22 cellular contexts compared by ENCODE assay signal in genomic region chr11:36162909-36163434, GRCh38.
DNase-seq lines count a peak whose midpoint lies in the region; ATAC-seq, FAIRE-seq and TF ChIP-seq lines count a peak whose summit lies in the region.
"Had no signal": no experiment of that assay in that cellular context is flagged by ENCODE, and none has a peak within 500 bp of the region (broad histone marks: within the 10 kb centered on the region; RNA-seq: fewer than 3 reads in every experiment).

No MANE protein-coding gene starts in this region.

- TF ChIP-seq CTCF in endothelial cell of umbilical vein (IDR thresholded peaks at IDR 0.05; ENCODE audit: extremely low read depth in 1 of 2, insufficient read depth in 1 of 2, low read depth in 1 of 2, low read length in 2 of 2) (no peak), neural progenitor cell (IDR thresholded peaks at IDR 0.05) (no peak)

- H3K4me3 Mint-ChIP-seq in neural progenitor cell, result peak overlapping the region; percentile 12
- H3K4me3 Mint-ChIP-seq: B cell; central memory CD8-positive, alpha-beta T cell; natural killer cell treated with Interleukin-12 subunit alpha and Interleukin-12 subunit beta and Interleukin-15 and Interleukin-18, amount 100 ng/mL, for 72 hours; T-cell had no signal

- POLR2A ChIA-PET in endothelial cell of umbilical vein (lab: Charles Lee), result no interaction called here

- no TSS peak for BruUV-seq in endothelial cell of umbilical vein (replicated peaks; lab: Mats Ljungman, UMichigan)

- H2AFZ ChIP-seq in endothelial cell of umbilical vein (ENCODE audit: low read depth, low read length) (no peak overlapping the region), neural progenitor cell (replicated peaks) (no peak overlapping the region), GM23248 (no peak overlapping the region)

- no peak for FAIRE-seq in endothelial cell of umbilical vein (lab: Jason Lieb, UNC)
- FAIRE-seq: H54 had no signal

- intact Hi-C loops in endothelial cell of umbilical vein (cut with micrococcal nuclease), result no loop called here

- no peak for TF ChIP-seq POLR2A in endothelial cell of umbilical vein (IDR thresholded peaks at IDR 0.05; ENCODE audit: low read depth, low read length)

- H3K79me2 ChIP-seq in endothelial cell of umbilical vein (ENCODE audit: control insufficient read depth, insufficient read depth, low read length) (no peaks in the 10 kb centered on the region), neural progenitor cell (ENCODE audit: low read depth) (no peaks in the 10 kb centered on the region), GM23248 (ENCODE audit: insufficient read depth) (no peaks in the 10 kb centered on the region)

- peaks cover 30% of the 10 kb centered on the region for H3K4me1 Mint-ChIP-seq in neural progenitor cell
- H3K4me1 Mint-ChIP-seq: B cell; central memory CD8-positive, alpha-beta T cell; T-cell had no signal

- H3K4me2 ChIP-seq in endothelial cell of umbilical vein (ENCODE audit: insufficient read depth, low read length) (no peak overlapping the region), neural progenitor cell (no peak overlapping the region), GM23248 (ENCODE audit: unreplicated experiment) (no peak overlapping the region)

- H3K9me3 ChIP-seq in endothelial cell of umbilical vein (replicated peaks; ENCODE audit: control insufficient read depth, insufficient read depth, low read length), result no peaks in the 10 kb centered on the region
- no peaks in the 10 kb centered on the region for H3K9me3 ChIP-seq in neural progenitor cell (ENCODE audit: low read depth)
- H3K9me3 ChIP-seq in GM23248 (ENCODE audit: low read depth), result no peaks in the 10 kb centered on the region
- H3K9me3 ChIP-seq: prostate gland, spleen had no signal

- CTCF ChIA-PET in endothelial cell of umbilical vein (lab: Charles Lee), result interaction anchor here (0.9 to 2.3 kb wide), 6 partner anchors 11 to 341 kb away, joined by 3 to 14 read pairs (median 6); no protein-coding TSS in a partner anchor

- H3K9ac ChIP-seq in endothelial cell of umbilical vein (replicated peaks; ENCODE audit: extremely low read depth, insufficient read depth, low read length), result no peak overlapping the region
- H3K9ac ChIP-seq in neural progenitor cell, result no peak overlapping the region
- no peak overlapping the region for H3K9ac ChIP-seq in GM23248

- peak overlapping the region; percentile 12 for H3K27ac Mint-ChIP-seq in neural progenitor cell
- H3K27ac Mint-ChIP-seq: B cell; natural killer cell treated with Interleukin-12 subunit alpha and Interleukin-12 subunit beta and Interleukin-15 and Interleukin-18, amount 100 ng/mL, for 72 hours; T-cell had no signal

- H3K27ac ChIP-seq in endothelial cell of umbilical vein (ENCODE audit: insufficient read depth, low read depth, low read length), result no peak overlapping the region
- H3K27ac ChIP-seq in neural progenitor cell, result no peak overlapping the region
- no peak overlapping the region for H3K27ac ChIP-seq in GM23248
- H3K27ac ChIP-seq: prostate gland, spleen had no signal

- in situ Hi-C loops in GM23248 (cut with MboI), result no loop called here

- no peaks in the 10 kb centered on the region for H3F3A ChIP-seq in neural progenitor cell (ENCODE audit: low read depth)
- H3F3A ChIP-seq in GM23248 (ENCODE audit: insufficient read depth), result no peaks in the 10 kb centered on the region

- no peaks in the 10 kb centered on the region for H3K9me1 ChIP-seq in endothelial cell of umbilical vein (replicated peaks; ENCODE audit: control insufficient read depth, extremely low read depth, insufficient read depth, low read length)

- no peaks in the 10 kb centered on the region for H3K36me3 ChIP-seq in endothelial cell of umbilical vein (ENCODE audit: control insufficient read depth in 2 of 2, extremely low read depth in 1 of 2, insufficient read depth in 2 of 2, low read length in 2 of 2)
- H3K36me3 ChIP-seq in neural progenitor cell, result no peaks in the 10 kb centered on the region
- no peaks in the 10 kb centered on the region for H3K36me3 ChIP-seq in GM23248 (ENCODE audit: low read depth)
- H3K36me3 ChIP-seq: prostate gland, spleen had no signal

- H3K9me3 Mint-ChIP-seq in neural progenitor cell, result no peaks in the 10 kb centered on the region
- H3K9me3 Mint-ChIP-seq: central memory CD8-positive, alpha-beta T cell; natural killer cell treated with Interleukin-12 subunit alpha and Interleukin-12 subunit beta and Interleukin-15 and Interleukin-18, amount 100 ng/mL, for 72 hours; T-cell had no signal

- no peak for ATAC-seq in GM21526 (IDR thresholded peaks at IDR 0.05; ENCODE audit: low FRiP score, unreplicated experiment)
- ATAC-seq: T-cell had no signal

- no peaks in the 10 kb centered on the region for H3K9me2 ChIP-seq in GM23248 (ENCODE audit: insufficient read depth)

- H3K4me3 ChIP-seq in endothelial cell of umbilical vein (replicated peaks in 1 of 3; ENCODE audit: insufficient read depth in 1 of 3, low read depth in 1 of 3, low read length in 3 of 3), result no peak overlapping the region
- H3K4me3 ChIP-seq in neural progenitor cell, result no peak overlapping the region
- H3K4me3 ChIP-seq in GM23248, result no peak overlapping the region
- H3K4me3 ChIP-seq: prostate gland, spleen had no signal

- H3K27me3 ChIP-seq in endothelial cell of umbilical vein (ENCODE audit: control insufficient read depth in 2 of 2, insufficient read depth in 2 of 2, low read length in 2 of 2) (no peaks in the 10 kb centered on the region), neural progenitor cell (no peaks in the 10 kb centered on the region), GM23248 (replicated peaks; ENCODE audit: insufficient read depth) (no peaks in the 10 kb centered on the region)
- H3K27me3 ChIP-seq: spleen had no signal

- H3K27me3 Mint-ChIP-seq in neural progenitor cell (ENCODE audit: insufficient read depth, low read depth), result no peaks in the 10 kb centered on the region

- dilution Hi-C loops in endothelial cell of umbilical vein (cut with MboI; ENCODE audit: extremely low pct_ligation_motif_present, low sequenced_read_pairs), result no loop called here

- H4K20me1 ChIP-seq in endothelial cell of umbilical vein (replicated peaks; ENCODE audit: control insufficient read depth, extremely low read depth, insufficient read depth, low read length) (no peaks in the 10 kb centered on the region), neural progenitor cell (ENCODE audit: low read depth) (peaks cover 3% of the 10 kb centered on the region), GM23248 (ENCODE audit: insufficient read depth) (no peaks in the 10 kb centered on the region)

- 82 to 93% methylated on average over 4 of the region's 4 CpGs for WGBS in GM23248 (ENCODE audit: low coverage in 1 of 2, low lambda C conversion rate in 2 of 2, missing lambda C conversion rate in 2 of 2), 2 experiments

- DNase-seq in ELF-1 (ENCODE audit: low read depth, low spot score), result peak; percentile 34
- peak; percentile 57 for DNase-seq in NCI-H2171 treated with DMSO at 0.1 percent for 48 hours (lab: John Stamatoyannopoulos, UW)
- DNase-seq in endothelial cell of umbilical vein (ENCODE audit: low read depth, low spot score), result peak; percentile 61
- DNase-seq in neural progenitor cell (ENCODE audit: low spot score), result no peak
- DNase-seq in GM23248, result no peak
- no peak for DNase-seq in stimulated activated CD4-positive, alpha-beta T cell treated with anti-CD3 and anti-CD28 coated beads, Interleukin-15, amount 100 ng/mL, for 24 hours
- DNase-seq: activated CD4-positive, alpha-beta T cell treated with anti-CD3 and anti-CD28 coated beads, Interleukin-2, amount 50 U/mL, for 1 hour; activated gamma-delta T cell treated with Interleukin-2 at 50 U/mL for 16 hours; amniotic stem cell; effector CD8-positive, alpha-beta T cell; glutamatergic neuron; IMR-90; mesenchymal stem cell; NCI-H226; spleen; T-cell had no signal

- peaks cover 3% of the 10 kb centered on the region for H3K36me3 Mint-ChIP-seq in neural progenitor cell
- H3K36me3 Mint-ChIP-seq: natural killer cell treated with Interleukin-12 subunit alpha and Interleukin-12 subunit beta and Interleukin-15 and Interleukin-18, amount 100 ng/mL, for 72 hours; T-cell had no signal

- H3K4me1 ChIP-seq in endothelial cell of umbilical vein (ENCODE audit: control insufficient read depth, extremely low read depth, insufficient read depth, low read length), result peaks cover 25% of the 10 kb centered on the region
- peaks cover 20% of the 10 kb centered on the region for H3K4me1 ChIP-seq in neural progenitor cell
- H3K4me1 ChIP-seq in GM23248 (ENCODE audit: insufficient read depth), result no peaks in the 10 kb centered on the region

TF ChIP-seq in endothelial cell of umbilical vein, 7 proteins besides CTCF, POLR2A, EP300 and RAD21:
- TF ChIP-seq FOS (IDR thresholded peaks at IDR 0.05; ENCODE audit: borderline replicate concordance, insufficient read depth, low read length) (no peak), MAX (IDR thresholded peaks at IDR 0.05; ENCODE audit: insufficient read depth, insufficient read length) (no peak), GATA2 (IDR thresholded peaks at IDR 0.05; ENCODE audit: insufficient read depth, insufficient read length, low read depth, low read length) (no peak), EZH2 (IDR thresholded peaks at IDR 0.05; ENCODE audit: borderline replicate concordance, low read depth, low read length, severe bottlenecking) (no peak), MYC (IDR thresholded peaks at IDR 0.05; ENCODE audit: low read depth, low read length) (no peak), POLR2AphosphoS5 (IDR thresholded peaks at IDR 0.05; ENCODE audit: insufficient read depth, low read depth, low read length) (no peak), JUN (IDR thresholded peaks at IDR 0.05; ENCODE audit: borderline replicate concordance, insufficient read depth, insufficient read length, low read depth) (no peak)

Comparison
In these comparisons a context has a peak if more than half of its experiments do, and no peak if none do; other contexts are left out.
1. DNase-seq: peak in ELF-1 (single experiment), NCI-H2171 treated with DMSO at 0.1 percent for 48 hours (single experiment) and endothelial cell of umbilical vein (single experiment); none in neural progenitor cell (single experiment), GM23248 (single experiment) and stimulated activated CD4-positive, alpha-beta T cell treated with anti-CD3 and anti-CD28 coated beads, Interleukin-15, amount 100 ng/mL, for 24 hours (single experiment).